In the genomic region with DNA sequence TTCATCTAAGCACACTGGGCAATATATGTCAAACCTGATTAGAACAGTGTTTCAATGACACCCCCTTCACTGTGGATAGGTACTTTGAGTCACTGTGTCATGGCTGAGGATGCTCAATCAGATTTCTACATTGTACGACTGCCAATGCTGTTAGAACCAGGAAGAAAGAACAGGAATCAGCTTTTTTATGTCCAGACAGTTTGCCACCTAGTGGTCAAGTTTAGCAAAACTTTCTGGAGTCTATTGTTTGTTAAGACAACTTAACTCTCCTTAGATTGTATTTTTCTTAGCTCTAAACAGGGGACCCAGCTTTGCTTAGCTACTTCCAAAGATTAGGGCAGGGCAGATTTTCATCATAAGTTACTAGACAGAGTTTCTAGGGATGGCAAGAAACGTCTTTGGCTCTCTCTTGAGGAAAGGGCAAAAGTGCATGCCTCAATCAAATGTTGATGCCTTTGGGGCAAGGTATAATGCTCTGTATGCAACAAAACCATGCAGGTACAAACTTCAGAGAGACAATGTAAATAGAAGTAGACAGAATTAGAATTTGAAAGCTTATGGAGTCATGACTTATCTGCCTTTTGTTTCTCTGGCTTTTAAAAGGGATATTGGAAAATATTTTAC, we compare ENCODE assay signal across 9 cellular contexts. TPM values are rescaled to one million over a fixed set of nuclear protein-coding genes. Genes with fewer than 3 reads are reported as not detected.
DNase-seq lines count a peak whose midpoint lies in the region; ATAC-seq and TF ChIP-seq lines count a peak whose summit lies in the region.
"Had no signal": no experiment of that assay in that cellular context is flagged by ENCODE, and none has a peak within 500 bp of the region (broad histone marks: within the 10 kb centered on the region; RNA-seq: fewer than 3 reads in every experiment).

No MANE protein-coding gene starts in this region.

- peaks cover 0 to 3% (median 0%) of the 10 kb centered on the region in 5 experiments for H3K9me3 Mint-ChIP-seq in brain

- H3K36me3 ChIP-seq in thyroid gland = no peaks in the 10 kb centered on the region

- WGBS in thyroid gland, 2 donors = 1 to 3% methylated on average over 2 of the region's 2 CpGs

- no peak overlapping the region for H3K27ac ChIP-seq in thyroid gland

- no peaks in the 10 kb centered on the region for H3K36me3 Mint-ChIP-seq in brain

- H3K27ac Mint-ChIP-seq in brain = no peak overlapping the region

- peak; percentile 69 to 77 for TF ChIP-seq CTCF in brain (conservative IDR thresholded peaks at IDR 0.05)
- peak in 5 of 6 experiments; percentile 27 to 71 (median 64) for TF ChIP-seq CTCF in thyroid gland (IDR thresholded peaks at IDR 0.05)

- H3K4me1 Mint-ChIP-seq in brain = no peaks in the 10 kb centered on the region

- H3K4me3 Mint-ChIP-seq in brain = no peak overlapping the region

- no peak overlapping the region for H3K4me3 ChIP-seq in thyroid gland (replicated peaks in 1 of 3)

- intact Hi-C loops in thyroid gland (cut with DNase I) = loop anchor here (5.0 kb wide), 1 partner anchor 628 kb away; no protein-coding TSS in a partner anchor

- H3K9me3 ChIP-seq in thyroid gland = no peaks in the 10 kb centered on the region

- ATAC-seq in GM18858 (IDR thresholded peaks at IDR 0.05; ENCODE audit: unreplicated experiment) (peak; percentile 78), HG03280 (IDR thresholded peaks at IDR 0.05; ENCODE audit: unreplicated experiment) (peak; percentile 73)

- H3K27me3 Mint-ChIP-seq in brain = peaks cover 6% of the 10 kb centered on the region

- no peaks in the 10 kb centered on the region for H3K4me1 ChIP-seq in thyroid gland

- DNase-seq in COLO668 (lab: John Stamatoyannopoulos, UW; ENCODE audit: unreplicated experiment) (peak; percentile 11), NCI-H526 (lab: John Stamatoyannopoulos, UW) (peak; percentile 31 to 41), kidney glomerular epithelial cell (lab: John Stamatoyannopoulos, UW) (peak; percentile 72), thyroid gland (peak; percentile 1 to 3), UCSD-AML1 (lab: John Stamatoyannopoulos, UW; ENCODE audit: unreplicated experiment) (no peak)

- no peaks in the 10 kb centered on the region for H3K27me3 ChIP-seq in thyroid gland

- no peak for TF ChIP-seq POLR2A in thyroid gland (IDR thresholded peaks at IDR 0.05)

RNA-seq across cellular contexts. Expression of gene BMP3, which starts 40.5 kb away (rescaled TPM):
- polyA plus RNA-seq in brain (ENCODE audit: insufficient read depth, low read depth, low replicate concordance) = not detected
- total RNA-seq in thyroid gland = under 1 TPM in 3 of 4 donors, not detected in 1; 0.13 to 0.45 (median 0.15) TPM
- total RNA-seq: activated CD8-positive, alpha-beta memory T cell treated with anti-CD3 and anti-CD28 coated beads for 36 hours had no signal
